12 cellular contexts compared by ENCODE assay signal in the genomic region with DNA sequence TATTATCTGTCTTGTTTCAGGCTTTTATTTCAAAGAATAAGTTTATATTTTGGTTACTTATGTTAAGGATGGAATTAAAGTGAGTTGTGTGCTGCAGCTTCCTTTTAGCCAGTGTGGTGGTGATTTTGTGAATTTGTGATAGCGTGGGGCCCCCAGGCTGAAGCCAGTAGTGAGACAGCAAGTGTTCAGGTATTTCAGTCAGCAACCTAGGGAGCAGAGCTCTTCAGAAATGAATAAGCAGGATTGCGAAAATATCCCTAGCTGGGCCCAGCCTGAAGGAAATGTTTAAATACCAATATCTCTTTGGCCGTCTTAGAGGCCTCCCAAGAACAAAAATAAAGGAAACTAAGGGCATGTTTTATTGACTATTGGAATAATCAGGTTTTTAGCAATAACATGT.
DNase-seq lines count a peak whose midpoint lies in the region; ATAC-seq and TF ChIP-seq lines count a peak whose summit lies in the region.
"Had no signal": no experiment of that assay in that cellular context is flagged by ENCODE, and none has a peak within 500 bp of the region (broad histone marks: within the 10 kb centered on the region; RNA-seq: fewer than 3 reads in every experiment).

No MANE protein-coding gene starts in this region.

- no peaks in the 10 kb centered on the region; the same call in 1 of the 2 replicates for H3K9me2 ChIP-seq in PC-9 (ENCODE audit: insufficient read depth)

- H3K27me3 Mint-ChIP-seq in activated CD4-positive, alpha-beta T cell treated with anti-CD3 and anti-CD28 coated beads, Interleukin-2, amount 10 ng/mL, durations not matched to agents 24 days and 14 days = no peaks in the 10 kb centered on the region
- H3K27me3 Mint-ChIP-seq in progenitor cell of endocrine pancreas = no peaks in the 10 kb centered on the region
- H3K27me3 Mint-ChIP-seq in CD8-positive, alpha-beta T cell (ENCODE audit: low read depth) = no peaks in the 10 kb centered on the region

- 0 out of 2 replicates have a peak, but pooled peaks cover 8% of the 10 kb centered on the region for H3K4me1 ChIP-seq in PC-9 (replicated peaks; ENCODE audit: insufficient read depth)
- no peaks in the 10 kb centered on the region for H3K4me1 ChIP-seq in CD8-positive, alpha-beta T cell (ENCODE audit: insufficient read depth, low read length)

- H3K4me2 ChIP-seq in PC-9 = peak overlapping the region; percentile 3; the same call in 1 of the 2 replicates

- peaks cover 3% of the 10 kb centered on the region for H3K36me3 Mint-ChIP-seq in activated CD4-positive, alpha-beta T cell treated with anti-CD3 and anti-CD28 coated beads, Interleukin-2, amount 10 ng/mL, durations not matched to agents 24 days and 14 days (ENCODE audit: low read depth)
- H3K36me3 Mint-ChIP-seq in progenitor cell of endocrine pancreas (ENCODE audit: insufficient read depth) = no peaks in the 10 kb centered on the region
- no peaks in the 10 kb centered on the region for H3K36me3 Mint-ChIP-seq in CD8-positive, alpha-beta T cell

- no peak overlapping the region for H2AFZ ChIP-seq in PC-9

- TF ChIP-seq CTCF in PC-9 (conservative IDR thresholded peaks at IDR 0.05) (no peak), epithelial cell of esophagus (IDR thresholded peaks at IDR 0.05; ENCODE audit: insufficient read depth, low read depth, low read length, missing control alignments) (no peak), progenitor cell of endocrine pancreas (IDR thresholded peaks at IDR 0.05; ENCODE audit: unreplicated experiment) (no peak)
- no peak for TF ChIP-seq CTCF in CD8-positive, alpha-beta T cell (IDR thresholded peaks at IDR 0.05)

- H3K36me3 ChIP-seq in PC-9 (ENCODE audit: low read depth) = no peaks in the 10 kb centered on the region
- H3K36me3 ChIP-seq in CD8-positive, alpha-beta T cell (ENCODE audit: insufficient read depth, low read length) = no peaks in the 10 kb centered on the region

- H3K27ac ChIP-seq in PC-9 = no peak overlapping the region
- no peak overlapping the region for H3K27ac ChIP-seq in CD8-positive, alpha-beta T cell (ENCODE audit: low read depth, low read length)

- CTCF ChIA-PET in PC-9 (lab: Charles Lee) = no interaction called here
- CTCF ChIA-PET in CD8-positive, alpha-beta T cell (lab: Charles Lee) = no interaction called here

- peaks cover 44% of the 10 kb centered on the region for H3K4me1 Mint-ChIP-seq in activated CD4-positive, alpha-beta T cell treated with anti-CD3 and anti-CD28 coated beads, Interleukin-2, amount 10 ng/mL, durations not matched to agents 24 days and 14 days
- peaks cover 58% of the 10 kb centered on the region for H3K4me1 Mint-ChIP-seq in progenitor cell of endocrine pancreas (ENCODE audit: low read depth)
- no peaks in the 10 kb centered on the region for H3K4me1 Mint-ChIP-seq in CD8-positive, alpha-beta T cell (ENCODE audit: low read depth)

- intact Hi-C loops in activated CD4-positive, alpha-beta T cell treated with anti-CD3 and anti-CD28 coated beads, Interleukin-2, amount 10 ng/mL, durations not matched to agents 24 days and 14 days (cut with micrococcal nuclease) = loop anchor here (1.0 to 10.0 kb wide), 9 partner anchors 88 to 527 kb away; a partner anchor contains a TSS
- intact Hi-C loops in PC-9 (cut with micrococcal nuclease; ENCODE audit: unreplicated experiment) (no loop called here), posterior cingulate gyrus (cut with DNase I) (no loop called here), sciatic nerve (cut with DNase I) (no loop called here)
- intact Hi-C loops in CD8-positive, alpha-beta T cell (cut with DNase I, micrococcal nuclease) = no loop called here

- no peak for DNase-seq in activated CD4-positive, alpha-beta T cell treated with anti-CD3 and anti-CD28 coated beads, Interleukin-2, amount 10 ng/mL, durations not matched to agents 24 days and 14 days
- DNase-seq in activated CD4-positive, alpha-beta T cell treated with anti-CD3 and anti-CD28 coated beads, Interleukin-2, amount 50 U/mL, for 4 hours = no peak
- no peak for DNase-seq in PC-9
- DNase-seq in epithelial cell of esophagus (ENCODE audit: low read depth) = peak; percentile 76
- no peak for DNase-seq in progenitor cell of endocrine pancreas (ENCODE audit: low spot score, unreplicated experiment)
- DNase-seq in CD8-positive, alpha-beta T cell = no peak
- no peak for DNase-seq in posterior cingulate gyrus
- no peak for DNase-seq in sciatic nerve (ENCODE audit: low spot score)
- DNase-seq: caudate nucleus, erythroblast, MM.1S, SW 1271 had no signal

- peak overlapping the region; percentile 88 for H3K27ac Mint-ChIP-seq in activated CD4-positive, alpha-beta T cell treated with anti-CD3 and anti-CD28 coated beads, Interleukin-2, amount 10 ng/mL, durations not matched to agents 24 days and 14 days
- peak overlapping the region; percentile 95 for H3K27ac Mint-ChIP-seq in progenitor cell of endocrine pancreas
- H3K27ac Mint-ChIP-seq in CD8-positive, alpha-beta T cell = no peak overlapping the region

- BruUV-seq in PC-9 (replicated peaks; lab: Mats Ljungman, UMichigan) = no TSS peak

- no peaks in the 10 kb centered on the region for H4K20me1 ChIP-seq in PC-9 (ENCODE audit: insufficient read depth)

- no peaks in the 10 kb centered on the region for H3F3A ChIP-seq in PC-9 (ENCODE audit: insufficient read depth, low read depth)

- no peaks in the 10 kb centered on the region for H3K9me3 Mint-ChIP-seq in activated CD4-positive, alpha-beta T cell treated with anti-CD3 and anti-CD28 coated beads, Interleukin-2, amount 10 ng/mL, durations not matched to agents 24 days and 14 days
- H3K9me3 Mint-ChIP-seq in progenitor cell of endocrine pancreas (ENCODE audit: low read depth) = no peaks in the 10 kb centered on the region
- no peaks in the 10 kb centered on the region for H3K9me3 Mint-ChIP-seq in CD8-positive, alpha-beta T cell

- H3K9me3 ChIP-seq in PC-9 (ENCODE audit: insufficient read depth, low read depth) = no peaks in the 10 kb centered on the region
- H3K9me3 ChIP-seq in CD8-positive, alpha-beta T cell (ENCODE audit: low read length) = no peaks in the 10 kb centered on the region

- no peaks in the 10 kb centered on the region for H3K27me3 ChIP-seq in PC-9 (ENCODE audit: insufficient read depth, low read depth)
- no peaks in the 10 kb centered on the region for H3K27me3 ChIP-seq in CD8-positive, alpha-beta T cell (ENCODE audit: insufficient read depth, low read length)

- H3K4me3 ChIP-seq in PC-9 = no peak overlapping the region
- no peak overlapping the region for H3K4me3 ChIP-seq in epithelial cell of esophagus (ENCODE audit: low read length)
- H3K4me3 ChIP-seq in CD8-positive, alpha-beta T cell (ENCODE audit: low read depth, low read length) = no peak overlapping the region

- H3K79me2 ChIP-seq in PC-9 (ENCODE audit: low read depth) = no peaks in the 10 kb centered on the region

- POLR2A ChIA-PET in PC-9 (lab: Charles Lee; ENCODE audit: unreplicated experiment) = interaction anchor here (0.5 kb wide), 1 partner anchor 83 kb away, joined by 3 read pairs; no protein-coding TSS in a partner anchor
- POLR2A ChIA-PET in CD8-positive, alpha-beta T cell (lab: Charles Lee) = no interaction called here

- no peak for ATAC-seq in CD8-positive, alpha-beta T cell
- ATAC-seq in sciatic nerve = no peak

- peak overlapping the region; percentile 29 for H3K4me3 Mint-ChIP-seq in activated CD4-positive, alpha-beta T cell treated with anti-CD3 and anti-CD28 coated beads, Interleukin-2, amount 10 ng/mL, durations not matched to agents 24 days and 14 days
- peak overlapping the region; percentile 55 for H3K4me3 Mint-ChIP-seq in progenitor cell of endocrine pancreas (ENCODE audit: low read depth)
- no peak overlapping the region for H3K4me3 Mint-ChIP-seq in CD8-positive, alpha-beta T cell
